ENCODE assay signal across 15 cellular contexts in the genomic region with DNA sequence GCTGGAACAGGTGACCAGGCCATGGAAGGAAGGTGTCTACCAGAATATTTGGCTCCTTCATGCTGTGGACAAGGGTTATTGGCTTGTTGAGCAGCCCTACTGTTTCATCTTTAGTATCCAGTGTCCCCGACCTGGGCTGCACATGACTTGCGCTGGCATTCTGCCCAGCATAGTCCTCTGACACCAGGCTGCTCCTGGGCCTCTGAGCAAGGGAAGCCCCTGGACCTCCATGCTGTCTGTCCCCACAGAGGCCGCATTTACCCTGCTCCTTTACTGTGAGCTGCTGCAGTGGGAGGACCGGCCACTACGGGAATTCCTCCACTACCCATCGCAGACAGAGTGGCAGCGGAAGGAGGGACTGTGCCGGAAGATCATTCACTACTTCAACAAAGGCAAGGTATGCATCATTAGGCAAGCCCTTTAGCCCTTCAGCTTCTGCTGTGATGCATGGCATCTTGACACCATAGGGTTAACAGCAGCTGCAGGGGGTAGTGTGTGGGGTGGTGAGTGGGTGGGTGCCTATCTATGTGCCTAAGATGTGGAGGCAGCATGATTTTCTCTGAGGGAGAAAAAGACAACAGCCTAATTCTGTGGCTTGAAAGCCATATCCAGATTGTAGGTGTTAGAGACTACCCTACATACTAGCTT. TPM values are rescaled to one million over a fixed set of nuclear protein-coding genes. Genes with fewer than 3 reads are reported as not detected.
A peak's percentile ranks its signal among the peaks of the same experiment; 100 is the strongest.
DNase-seq lines count a peak whose midpoint lies in the region; ATAC-seq and TF ChIP-seq lines count a peak whose summit lies in the region.
"Had no signal": no experiment of that assay in that cellular context is flagged by ENCODE, and none has a peak within 500 bp of the region (broad histone marks: within the 10 kb centered on the region; RNA-seq: fewer than 3 reads in every experiment).

No MANE protein-coding gene starts in this region.

- H3K27ac ChIP-seq in GM23338 (ENCODE audit: low read depth) (no peak overlapping the region), adrenal gland (peak overlapping the region; percentile 54 to 86 (median 82)), sigmoid colon (peak overlapping the region; percentile 58 to 83 (median 70)), Karpas-422 (ENCODE audit: low read length) (no peak overlapping the region)
- H3K27ac ChIP-seq: SK-N-MC had no signal

- H3F3A ChIP-seq in GM23338 (replicated peaks; ENCODE audit: low read depth), result no peaks in the 10 kb centered on the region

- H3K27me3 ChIP-seq in GM23338 (ENCODE audit: insufficient read depth) (no peaks in the 10 kb centered on the region), adrenal gland (no peaks in the 10 kb centered on the region), sigmoid colon (no peaks in the 10 kb centered on the region), Karpas-422 (ENCODE audit: low read length) (no peaks in the 10 kb centered on the region)

- ATAC-seq in GM23338 (peak; percentile 41), HG02571 (IDR thresholded peaks at IDR 0.05; ENCODE audit: unreplicated experiment) (no peak)

- H3K27me3 Mint-ChIP-seq in GM23338 (ENCODE audit: insufficient read depth, low read depth, poor library complexity), result peaks cover 8% of the 10 kb centered on the region
- H3K27me3 Mint-ChIP-seq: activated CD4-positive, alpha-beta T cell treated with anti-CD3 and anti-CD28 coated beads, Interleukin-2, amount 10 ng/mL, durations not matched to agents 24 days and 14 days; activated naive CD4-positive, alpha-beta T cell treated with anti-CD3 and anti-CD28 coated beads, Interleukin-2, amount 10 ng/mL, durations not matched to agents 7 days and 5 days had no signal

- H4K20me1 ChIP-seq in GM23338 (replicated peaks; ENCODE audit: insufficient read depth) (no peaks in the 10 kb centered on the region), Karpas-422 (ENCODE audit: insufficient read depth, low read depth, low read length) (no peaks in the 10 kb centered on the region)

- TF ChIP-seq POLR2A in adrenal gland (IDR thresholded peaks at IDR 0.05) (no peak), sigmoid colon (IDR thresholded peaks at IDR 0.05) (no peak)

- no peak overlapping the region for H3K4me3 Mint-ChIP-seq in GM23338
- H3K4me3 Mint-ChIP-seq: activated CD4-positive, alpha-beta T cell treated with anti-CD3 and anti-CD28 coated beads, Interleukin-2, amount 10 ng/mL, durations not matched to agents 24 days and 14 days; activated naive CD4-positive, alpha-beta T cell treated with anti-CD3 and anti-CD28 coated beads, Interleukin-2, amount 10 ng/mL, durations not matched to agents 7 days and 5 days had no signal

- H3K4me2 ChIP-seq in GM23338 (no peak overlapping the region), Karpas-422 (ENCODE audit: low read depth, low read length, poor library complexity, severe bottlenecking) (no peak overlapping the region)

- no peaks in the 10 kb centered on the region for H3K9me3 ChIP-seq in adrenal gland (replicated peaks in 1 of 3)
- H3K9me3 ChIP-seq in sigmoid colon, result no peaks in the 10 kb centered on the region
- no peaks in the 10 kb centered on the region for H3K9me3 ChIP-seq in Karpas-422 (ENCODE audit: low read length)

- peaks cover 11% of the 10 kb centered on the region for H3K4me1 Mint-ChIP-seq in GM23338
- H3K4me1 Mint-ChIP-seq: activated CD4-positive, alpha-beta T cell treated with anti-CD3 and anti-CD28 coated beads, Interleukin-2, amount 10 ng/mL, durations not matched to agents 24 days and 14 days; activated naive CD4-positive, alpha-beta T cell treated with anti-CD3 and anti-CD28 coated beads, Interleukin-2, amount 10 ng/mL, durations not matched to agents 7 days and 5 days had no signal

- TF ChIP-seq CTCF in GM23338 (conservative IDR thresholded peaks at IDR 0.05; ENCODE audit: low read depth in 2 of 2) (no peak), adrenal gland (IDR thresholded peaks at IDR 0.05) (no peak), foreskin fibroblast (IDR thresholded peaks at IDR 0.05; ENCODE audit: low read depth, low read length) (no peak), sigmoid colon (IDR thresholded peaks at IDR 0.05) (no peak)

- H3K27ac Mint-ChIP-seq in GM23338, result no peak overlapping the region
- H3K27ac Mint-ChIP-seq: activated CD4-positive, alpha-beta T cell treated with anti-CD3 and anti-CD28 coated beads, Interleukin-2, amount 10 ng/mL, durations not matched to agents 24 days and 14 days; activated naive CD4-positive, alpha-beta T cell treated with anti-CD3 and anti-CD28 coated beads, Interleukin-2, amount 10 ng/mL, durations not matched to agents 7 days and 5 days had no signal

- intact Hi-C loops in adrenal gland (cut with DNase I) (no loop called here), sigmoid colon (cut with DNase I) (no loop called here)

- H3K4me1 ChIP-seq in GM23338 (ENCODE audit: insufficient read depth), result no peaks in the 10 kb centered on the region
- H3K4me1 ChIP-seq in adrenal gland (replicated peaks in 1 of 2), result peaks cover 19% of the 10 kb centered on the region in 2 donors
- peaks cover 0 to 24% (median 19%) of the 10 kb centered on the region in 4 donors for H3K4me1 ChIP-seq in sigmoid colon
- H3K4me1 ChIP-seq in Karpas-422 (ENCODE audit: low read length), result peaks cover 4% of the 10 kb centered on the region; the same call in 1 of the 2 replicates

- H3K4me3 ChIP-seq in GM23338 (no peak overlapping the region), adrenal gland (no peak overlapping the region), foreskin fibroblast (ENCODE audit: low read depth in 1 of 2, low read length in 2 of 2) (no peak overlapping the region), sigmoid colon (no peak overlapping the region), Karpas-422 (ENCODE audit: low read length) (no peak overlapping the region)
- H3K4me3 ChIP-seq: SK-N-MC had no signal

- no peak overlapping the region for H3K9ac ChIP-seq in Karpas-422 (ENCODE audit: low read length)

- H3K79me2 ChIP-seq in GM23338 (replicated peaks; ENCODE audit: insufficient read depth) (no peaks in the 10 kb centered on the region), Karpas-422 (ENCODE audit: low read length) (no peaks in the 10 kb centered on the region)

- DNase-seq in GM23338 (ENCODE audit: low spot score), result no peak
- peak in 5 of 7 donors; percentile 15 to 55 (median 31) for DNase-seq in adrenal gland
- DNase-seq in foreskin fibroblast, result peak; percentile 12 to 50
- peak; percentile 64 for DNase-seq in sigmoid colon
- no peak for DNase-seq in GM19238 (ENCODE audit: insufficient read length, low spot score)
- DNase-seq in Karpas-422, result no peak
- DNase-seq in NCI-H1092 treated with DMSO at 0.1 percent for 48 hours (lab: John Stamatoyannopoulos, UW), result no peak
- DNase-seq: activated CD4-positive, alpha-beta T cell treated with anti-CD3 and anti-CD28 coated beads, Interleukin-2, amount 10 ng/mL, durations not matched to agents 24 days and 14 days; activated naive CD4-positive, alpha-beta T cell treated with anti-CD3 and anti-CD28 coated beads, Interleukin-2, amount 10 ng/mL, durations not matched to agents 7 days and 5 days; COR-L47; NCI-H2227 treated with DMSO at 0.1 percent for 48 hours; stimulated activated CD4-positive, alpha-beta T cell treated with anti-CD3 and anti-CD28 coated beads, Interleukin-15, amount 100 ng/mL, for 24 hours; stimulated activated naive CD4-positive, alpha-beta T cell treated with Interleukin-2 at 50 U/mL for 16 hours had no signal

- no peak overlapping the region for H2AFZ ChIP-seq in GM23338
- H2AFZ ChIP-seq in Karpas-422 (ENCODE audit: low read length), result no peak overlapping the region

- WGBS in adrenal gland, 4 donors, result 84 to 87% (median 86%) methylated on average over 6 to 8 of the region's 8 CpGs
- WGBS in sigmoid colon, 2 donors, result 90 to 91% methylated on average over 8 of the region's 8 CpGs

- H3K9me2 ChIP-seq in GM23338 (ENCODE audit: insufficient read depth) (no peaks in the 10 kb centered on the region), Karpas-422 (replicated peaks; ENCODE audit: insufficient read depth, low read length) (no peaks in the 10 kb centered on the region)

- no peaks in the 10 kb centered on the region for H3K9me3 Mint-ChIP-seq in GM23338
- H3K9me3 Mint-ChIP-seq: activated CD4-positive, alpha-beta T cell treated with anti-CD3 and anti-CD28 coated beads, Interleukin-2, amount 10 ng/mL, durations not matched to agents 24 days and 14 days; activated naive CD4-positive, alpha-beta T cell treated with anti-CD3 and anti-CD28 coated beads, Interleukin-2, amount 10 ng/mL, durations not matched to agents 7 days and 5 days had no signal

- TF ChIP-seq EP300 in sigmoid colon (IDR thresholded peaks at IDR 0.05), result no peak

- H3K36me3 ChIP-seq in GM23338 (ENCODE audit: insufficient read depth), result no peaks in the 10 kb centered on the region
- no peaks in the 10 kb centered on the region for H3K36me3 ChIP-seq in adrenal gland (replicated peaks in 1 of 2)
- no peaks in the 10 kb centered on the region for H3K36me3 ChIP-seq in sigmoid colon
- no peaks in the 10 kb centered on the region for H3K36me3 ChIP-seq in Karpas-422 (ENCODE audit: insufficient read depth, low read length)

- no peaks in the 10 kb centered on the region; the same call in 2 of the 3 replicates for H3K36me3 Mint-ChIP-seq in GM23338 (ENCODE audit: low read depth)
- H3K36me3 Mint-ChIP-seq: activated naive CD4-positive, alpha-beta T cell treated with anti-CD3 and anti-CD28 coated beads, Interleukin-2, amount 10 ng/mL, durations not matched to agents 7 days and 5 days had no signal

TF ChIP-seq in GM23338, 12 proteins besides CTCF, POLR2A, EP300 and RAD21:
- TF ChIP-seq ZNF114 (CRISPR knock-in tag; IDR thresholded peaks at IDR 0.05), result no peak

RNA-seq across cellular contexts. Expression of a gene that starts 44.0 kb away (rescaled TPM):
- 70.4 and 92.7 TPM in 2 replicates for total RNA-seq in GM23338 (2014; rRNA removed; shearing (Covaris generic))
- polyA plus RNA-seq in GM23338 (2016; fragmentation: Nextera tagmentation; extraction: Ambion mirVana) (41.7 and 48.7 TPM in 2 replicates), adrenal gland (100 to 1,000 TPM in 1 of 3 donors, 10 to 100 TPM in 2; 18.9 to 306 (median 25.9) TPM), sigmoid colon (100 to 1,000 TPM in 1 of 3 donors, 10 to 100 TPM in 2; 16.8 to 138 (median 28.2) TPM)
- total RNA-seq in adrenal gland (100 to 1,000 TPM in 1 of 8 donors, 10 to 100 TPM in 7; 16.1 to 281 (median 43.1) TPM), sigmoid colon (10 to 100 TPM; 12.2 to 26.2 (median 20.5) TPM)
- 27.2 and 51.8 TPM in 2 replicates for total RNA-seq in Karpas-422 (2014; rRNA removed; shearing (Covaris generic); ENCODE audit: low replicate concordance)

RNA-seq across cellular contexts. Expression of a gene that starts 50.0 kb away (rescaled TPM):
- 51.7 and 57.9 TPM in 2 replicates for total RNA-seq in GM23338 (2014; rRNA removed; shearing (Covaris generic))
- 15.9 and 16.3 TPM in 2 replicates for polyA plus RNA-seq in GM23338 (2016; fragmentation: Nextera tagmentation; extraction: Ambion mirVana)
- total RNA-seq in adrenal gland, result 10 to 100 TPM; 23.6 to 36.6 (median 28.0) TPM
- 10 to 100 TPM in 1 of 3 donors, 1 to 10 TPM in 2; 8.0 to 13.5 (median 8.3) TPM for polyA plus RNA-seq in adrenal gland
- 10 to 100 TPM; 18.9 to 29.5 (median 23.9) TPM for total RNA-seq in sigmoid colon
- 10 to 100 TPM in 2 of 3 donors, 1 to 10 TPM in 1; 9.6 to 19.5 (median 11.6) TPM for polyA plus RNA-seq in sigmoid colon
- 17.1 and 26.1 TPM in 2 replicates for total RNA-seq in Karpas-422 (2014; rRNA removed; shearing (Covaris generic); ENCODE audit: low replicate concordance)

Comparison
In these comparisons a context has a peak if more than half of its experiments do, and no peak if none do; other contexts are left out.
1. DNase-seq: peak in adrenal gland (5 of 7), foreskin fibroblast (2 of 2) and sigmoid colon (single experiment); none in GM23338 (single experiment), GM19238 (single experiment), Karpas-422 (single experiment) and NCI-H1092 treated with DMSO at 0.1 percent for 48 hours (single experiment).
2. H3K27ac ChIP-seq: peak in adrenal gland (5 of 5) and sigmoid colon (4 of 4); none in GM23338 (single experiment) and Karpas-422 (single experiment).